ENCODE assay signal across 18 cellular contexts in the genomic region with DNA sequence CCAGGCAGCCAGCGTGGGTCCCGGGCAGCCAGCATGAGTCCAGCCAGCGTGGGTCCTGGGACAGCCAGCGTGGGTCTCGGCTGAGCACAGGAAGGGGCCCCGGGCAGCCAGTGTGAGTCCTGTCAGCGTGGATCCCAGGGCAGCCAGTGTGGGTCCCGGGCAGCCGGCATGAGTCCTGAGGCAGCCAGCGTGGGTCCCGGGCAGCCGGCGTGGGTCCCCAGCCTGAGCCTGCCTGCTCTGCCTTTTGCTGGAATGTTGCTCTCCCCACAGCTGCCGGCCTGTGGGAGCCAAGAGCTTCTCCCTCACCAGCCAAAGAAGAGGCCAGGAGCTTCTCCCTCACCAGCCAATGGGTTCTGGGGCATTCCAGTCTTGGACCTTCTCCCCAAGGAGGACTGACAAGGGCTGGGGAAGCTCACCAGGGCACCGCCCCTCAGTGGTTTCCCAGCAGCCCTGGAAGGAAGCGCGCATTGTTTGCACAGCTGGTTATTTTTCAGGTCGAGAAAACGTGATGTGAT. TPM values are rescaled to one million over a fixed set of nuclear protein-coding genes. Genes with fewer than 3 reads are reported as not detected.
DNase-seq lines count a peak whose midpoint lies in the region; ATAC-seq and TF ChIP-seq lines count a peak whose summit lies in the region.
"Had no signal": no experiment of that assay in that cellular context is flagged by ENCODE, and none has a peak within 500 bp of the region (broad histone marks: within the 10 kb centered on the region; RNA-seq: fewer than 3 reads in every experiment).

No MANE protein-coding gene starts in this region.

- DNase-seq in left cardiac atrium (no peak), left ventricle myocardium inferior (no peak), SHP77 treated with DMSO at 0.1 percent for 48 hours (lab: John Stamatoyannopoulos, UW) (peak; percentile 19), left lung (no peak), substantia nigra (lab: John Stamatoyannopoulos, UW) (peak in 14 of 49 donors; percentile 5 to 38 (median 18)), omental fat pad (ENCODE audit: low spot score) (no peak)
- DNase-seq in activated CD4-positive, alpha-beta T cell treated with anti-CD3 and anti-CD28 coated beads for 1 hour: no peak
- DNase-seq: activated CD4-positive, alpha-beta T cell treated with anti-CD3 and anti-CD28 coated beads, Interleukin-2, amount 10 ng/mL, durations not matched to agents 7 days and 5 days; activated T-cell treated with anti-CD3 and anti-CD28 coated beads, Interleukin-2, amount 50 U/mL, for 72 hours; amniotic stem cell; colonic mucosa; DMS153; MM.1S; Peyer's patch; tibial artery had no signal

- ATAC-seq in left cardiac atrium (peak; percentile 22 to 27), left lung (peak; percentile 21), GM18519 (IDR thresholded peaks at IDR 0.05; ENCODE audit: low FRiP score, unreplicated experiment) (no peak), omental fat pad (ENCODE audit: low FRiP score) (no peak)
- ATAC-seq: activated T-cell treated with anti-CD3 and anti-CD28 coated beads, Interleukin-2, amount 50 U/mL, for 72 hours had no signal

- H3K9me3 ChIP-seq in left ventricle myocardium inferior (replicated peaks): peaks cover 13% of the 10 kb centered on the region
- peaks cover 0 to 6% of the 10 kb centered on the region in 2 donors for H3K9me3 ChIP-seq in left lung
- H3K9me3 ChIP-seq: colonic mucosa had no signal

- intact Hi-C loops in left cardiac atrium (cut with DNase I): no loop called here
- intact Hi-C loops in left ventricle myocardium inferior (cut with micrococcal nuclease): no loop called here
- intact Hi-C loops in left lung (cut with DNase I): no loop called here

- H3K36me3 ChIP-seq in left ventricle myocardium inferior (no peaks in the 10 kb centered on the region), left lung (no peaks in the 10 kb centered on the region)
- H3K36me3 ChIP-seq: colonic mucosa, Peyer's patch, tibial artery had no signal

- H3K4me3 ChIP-seq in left ventricle myocardium inferior (no peak overlapping the region), left lung (no peak overlapping the region)
- H3K4me3 ChIP-seq: colonic mucosa, Peyer's patch, tibial artery had no signal

- H3K27me3 ChIP-seq in left ventricle myocardium inferior (ENCODE audit: low read depth): peaks cover 68% of the 10 kb centered on the region
- H3K27me3 ChIP-seq in left lung: peaks cover 4 to 62% of the 10 kb centered on the region in 2 donors
- H3K27me3 ChIP-seq: colonic mucosa, Peyer's patch had no signal

- H3K4me1 ChIP-seq in left ventricle myocardium inferior (peaks cover 8% of the 10 kb centered on the region), left lung (no peaks in the 10 kb centered on the region)
- H3K4me1 ChIP-seq: colonic mucosa, Peyer's patch had no signal

- H3K27ac ChIP-seq in left ventricle myocardium inferior (replicated peaks): no peak overlapping the region
- H3K27ac ChIP-seq in left lung: no peak overlapping the region
- H3K27ac ChIP-seq in substantia nigra (ENCODE audit: low read depth, low read length, poor library complexity, severe bottlenecking): peak overlapping the region; percentile 35
- H3K27ac ChIP-seq: colonic mucosa, Peyer's patch, tibial artery had no signal

- TF ChIP-seq CTCF in left ventricle myocardium inferior (IDR thresholded peaks at IDR 0.05; ENCODE audit: borderline replicate concordance) (no peak), left lung (IDR thresholded peaks at IDR 0.05) (no peak), omental fat pad (IDR thresholded peaks at IDR 0.05) (no peak)

RNA-seq across cellular contexts. Expression of a gene that starts 15.0 kb away (rescaled TPM):
- total RNA-seq in left cardiac atrium (under 1 TPM; 0.47 to 0.52 TPM), left ventricle myocardium inferior (0.27 TPM), left lung (1 to 10 TPM; 1.4 to 2.0 TPM), omental fat pad (10 to 100 TPM in 1 of 4 donors, 1 to 10 TPM in 1, under 1 TPM in 2; 0.32 to 23.3 (median 5.1) TPM)
- total RNA-seq: activated CD4-positive, alpha-beta T cell treated with anti-CD3 and anti-CD28 coated beads, Interleukin-2, amount 10 ng/mL, durations not matched to agents 7 days and 5 days; activated T-cell treated with anti-CD3 and anti-CD28 coated beads, Interleukin-2, amount 50 U/mL, for 72 hours; fibroblast of lung; mesenteric fat pad had no signal

Comparison
In these comparisons a context has a peak if more than half of its experiments do, and no peak if none do; other contexts are left out.
1. ATAC-seq: peak in left cardiac atrium (2 of 2) and left lung (single experiment); none in GM18519 (single experiment) and omental fat pad (single experiment).